Comparison of ENCODE assay signal across 15 cellular contexts in the genomic region with DNA sequence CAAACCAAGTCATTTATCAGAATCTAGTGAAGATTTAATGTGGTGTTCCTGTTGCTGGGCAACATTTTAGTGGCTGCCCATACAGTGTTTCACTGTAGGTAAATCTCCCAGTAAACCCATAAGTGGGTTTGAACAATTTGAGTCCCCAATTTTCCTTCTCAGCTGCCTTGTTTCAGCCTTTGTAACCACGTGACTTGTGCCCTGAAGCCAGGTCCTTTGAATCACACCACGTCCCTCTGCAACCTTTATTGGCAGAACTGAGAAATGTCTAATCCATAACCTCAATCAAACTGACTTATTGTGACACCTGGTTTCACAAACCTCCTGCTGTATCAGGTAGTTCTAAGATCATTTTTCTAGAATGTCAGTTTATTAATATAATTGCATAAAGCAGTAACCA. TPM values are rescaled to one million over a fixed set of nuclear protein-coding genes. Genes with fewer than 3 reads are reported as not detected.
A peak's percentile ranks its signal among the peaks of the same experiment; 100 is the strongest.
DNase-seq lines count a peak whose midpoint lies in the region; ATAC-seq, FAIRE-seq and TF ChIP-seq lines count a peak whose summit lies in the region.
"Had no signal": no experiment of that assay in that cellular context is flagged by ENCODE, and none has a peak within 500 bp of the region (broad histone marks: within the 10 kb centered on the region; RNA-seq: fewer than 3 reads in every experiment).

No MANE protein-coding gene starts in this region.

- peaks cover 81% of the 10 kb centered on the region for H3K4me1 Mint-ChIP-seq in endothelial cell (ENCODE audit: unreplicated experiment)
- H3K4me1 Mint-ChIP-seq in MCF 10A (ENCODE audit: insufficient read depth, unreplicated experiment): peaks cover 15% of the 10 kb centered on the region

- intact Hi-C loops in right lobe of liver (cut with DNase I) (no loop called here), HepG2 (cut with micrococcal nuclease; ENCODE audit: unreplicated experiment) (no loop called here), MCF 10A (cut with micrococcal nuclease) (no loop called here)

- TF ChIP-seq RAD21 in HepG2 (CRISPR knock-in tag; IDR thresholded peaks at IDR 0.05): no peak

- peaks cover 44% of the 10 kb centered on the region for H4K20me1 ChIP-seq in HepG2 (ENCODE audit: insufficient read depth, low read length)

- H3K4me3 Mint-ChIP-seq in endothelial cell (ENCODE audit: unreplicated experiment): no peak overlapping the region
- H3K4me3 Mint-ChIP-seq in MCF 10A (ENCODE audit: unreplicated experiment): no peak overlapping the region

- peak in 1 of 3 donors; percentile 51 for DNase-seq in right lobe of liver
- no peak for DNase-seq in HepG2 (ENCODE audit: low spot score)
- DNase-seq in NCI-H1105 treated with DMSO at 0.1 percent for 48 hours (lab: John Stamatoyannopoulos, UW): peak; percentile 41
- no peak for DNase-seq in endothelial cell (ENCODE audit: low spot score)
- DNase-seq in G401 (ENCODE audit: low spot score): no peak
- DNase-seq in EL: no peak
- no peak for DNase-seq in MCF 10A (ENCODE audit: unreplicated experiment)
- DNase-seq: Caco-2, DMS153, HCEC 1CT, KBM-7, NCI-H187 treated with DMSO at 0.1 percent for 48 hours, NCI-H774, PC-9, SJCRH30 had no signal

- FAIRE-seq in HepG2 (lab: Jason Lieb, UNC): no peak

- POLR2A ChIA-PET in HepG2 (lab: Yijun Ruan, JAX): no interaction called here
- POLR2A ChIA-PET in MCF 10A (lab: Yijun Ruan, JAX): interaction anchor here (0.6 to 2.0 kb wide), 2 partner anchors 9 to 420 kb away, joined by 3 to 5 read pairs; no protein-coding TSS in a partner anchor

- no peak for TF ChIP-seq EP300 in HepG2 (IDR thresholded peaks at IDR 0.05; ENCODE audit: low read depth in 2 of 2, low read length in 2 of 2)
- TF ChIP-seq EP300 in HepG2 (CRISPR knock-in tag; IDR thresholded peaks at IDR 0.05; ENCODE audit: borderline replicate concordance): no peak

- H3K4me2 ChIP-seq in HepG2 (ENCODE audit: low read depth, low read length): no peak overlapping the region
- H3K4me2 ChIP-seq: PC-9 had no signal

- H3K4me1 ChIP-seq in right lobe of liver: peaks cover 0 to 23% (median 6%) of the 10 kb centered on the region in 4 donors
- H3K4me1 ChIP-seq in HepG2 (ENCODE audit: insufficient read depth, low read length): no peaks in the 10 kb centered on the region; the same call in 1 of the 2 replicates

- no peaks in the 10 kb centered on the region for H3K9me3 ChIP-seq in right lobe of liver
- H3K9me3 ChIP-seq in HepG2 (ENCODE audit: low read length): no peaks in the 10 kb centered on the region

- in situ Hi-C loops in HepG2 (cut with HindIII; ENCODE audit: extremely low pct_ligation_motif_present, low pct_unique_long_range_greater_than_20kb) (no loop called here), G401 (cut with HindIII; ENCODE audit: low sequenced_read_pairs) (no loop called here)

- H3K27ac Mint-ChIP-seq in endothelial cell (ENCODE audit: unreplicated experiment) (peak overlapping the region; percentile 97), MCF 10A (ENCODE audit: low read depth, unreplicated experiment) (no peak overlapping the region)

- H3K9ac ChIP-seq in HepG2 (ENCODE audit: insufficient read depth, low read depth, low read length): no peak overlapping the region

- H3K27me3 ChIP-seq in right lobe of liver: no peaks in the 10 kb centered on the region
- no peaks in the 10 kb centered on the region for H3K27me3 ChIP-seq in HepG2 (ENCODE audit: control insufficient read depth in 1 of 2, insufficient read depth in 2 of 2, low read length in 2 of 2)
- H3K27me3 ChIP-seq: SJCRH30 had no signal

- BruUV-seq in HepG2 (replicated peaks; lab: Mats Ljungman, UMichigan): no TSS peak
- no TSS peak for BruUV-seq in MCF 10A (replicated peaks; lab: Mats Ljungman, UMichigan)

- no peak for TF ChIP-seq POLR2A in right lobe of liver (IDR thresholded peaks at IDR 0.05)
- no peak for TF ChIP-seq POLR2A in HepG2 (IDR thresholded peaks at IDR 0.05; ENCODE audit: insufficient read depth in 1 of 2, low read depth in 2 of 2, low read length in 2 of 2)

- WGBS in right lobe of liver (ENCODE audit: insufficient coverage, low coverage, low lambda C conversion rate, missing lambda C conversion rate): 50% methylated on average over 2 of the region's 2 CpGs
- WGBS in HepG2 (ENCODE audit: low lambda C conversion rate): 100% methylated on average over 2 of the region's 2 CpGs

- peaks cover 44% of the 10 kb centered on the region for H3K36me3 Mint-ChIP-seq in endothelial cell (ENCODE audit: low read depth, unreplicated experiment)
- H3K36me3 Mint-ChIP-seq in MCF 10A (ENCODE audit: insufficient read depth, unreplicated experiment): peaks cover 30% of the 10 kb centered on the region

- peaks cover 10% of the 10 kb centered on the region for H3K27me3 Mint-ChIP-seq in endothelial cell (ENCODE audit: unreplicated experiment)
- no peaks in the 10 kb centered on the region for H3K27me3 Mint-ChIP-seq in MCF 10A (ENCODE audit: insufficient read depth, unreplicated experiment)

- no peak for TF ChIP-seq CTCF in right lobe of liver (IDR thresholded peaks at IDR 0.05)
- no peak for TF ChIP-seq CTCF in HepG2 (CRISPR knock-in tag; IDR thresholded peaks at IDR 0.05)
- TF ChIP-seq CTCF in endothelial cell (IDR thresholded peaks at IDR 0.05; ENCODE audit: unreplicated experiment): no peak
- TF ChIP-seq CTCF in MCF 10A (IDR thresholded peaks at IDR 0.05; ENCODE audit: unreplicated experiment): no peak

- CTCF ChIA-PET in HepG2 (lab: Yijun Ruan, JAX; ENCODE audit: low intra/inter-chr PET ratio, low total read pairs) (no interaction called here), MCF 10A (lab: Yijun Ruan, JAX) (no interaction called here)

- H3K4me3 ChIP-seq in right lobe of liver: no peak overlapping the region
- no peak overlapping the region for H3K4me3 ChIP-seq in HepG2 (replicated peaks in 1 of 3; ENCODE audit: insufficient read depth in 1 of 3, low read depth in 2 of 3, low read length in 3 of 3)
- H3K4me3 ChIP-seq: PC-9, SJCRH30 had no signal

- no peak overlapping the region for H3K27ac ChIP-seq in right lobe of liver
- H3K27ac ChIP-seq in HepG2 (ENCODE audit: extremely low read length, insufficient read depth, low read length): no peak overlapping the region
- H3K27ac ChIP-seq: PC-9, SJCRH30 had no signal

- H3K36me3 ChIP-seq in right lobe of liver: peaks cover 0 to 10% (median 2%) of the 10 kb centered on the region in 4 donors
- peaks cover 8 to 29% of the 10 kb centered on the region in 2 experiments for H3K36me3 ChIP-seq in HepG2 (replicated peaks in 1 of 2; ENCODE audit: control insufficient read depth in 1 of 2, insufficient read depth in 2 of 2, low read length in 2 of 2)

- peak in 3 of 4 donors; percentile 41 to 83 (median 73) for ATAC-seq in right lobe of liver
- ATAC-seq in HepG2: no peak

- H3K9me3 Mint-ChIP-seq in endothelial cell (ENCODE audit: unreplicated experiment) (no peaks in the 10 kb centered on the region), MCF 10A (ENCODE audit: unreplicated experiment) (peaks cover 5% of the 10 kb centered on the region)

- peaks cover 76% of the 10 kb centered on the region for H3K79me2 ChIP-seq in HepG2 (ENCODE audit: insufficient read depth, low read length)

- H2AFZ ChIP-seq in HepG2 (ENCODE audit: low read length): no peak overlapping the region
- H2AFZ ChIP-seq: PC-9 had no signal

TF ChIP-seq in HepG2, 621 proteins besides CTCF, POLR2A, EP300 and RAD21 (continues in another document):
- TF ChIP-seq, protein P1, sequence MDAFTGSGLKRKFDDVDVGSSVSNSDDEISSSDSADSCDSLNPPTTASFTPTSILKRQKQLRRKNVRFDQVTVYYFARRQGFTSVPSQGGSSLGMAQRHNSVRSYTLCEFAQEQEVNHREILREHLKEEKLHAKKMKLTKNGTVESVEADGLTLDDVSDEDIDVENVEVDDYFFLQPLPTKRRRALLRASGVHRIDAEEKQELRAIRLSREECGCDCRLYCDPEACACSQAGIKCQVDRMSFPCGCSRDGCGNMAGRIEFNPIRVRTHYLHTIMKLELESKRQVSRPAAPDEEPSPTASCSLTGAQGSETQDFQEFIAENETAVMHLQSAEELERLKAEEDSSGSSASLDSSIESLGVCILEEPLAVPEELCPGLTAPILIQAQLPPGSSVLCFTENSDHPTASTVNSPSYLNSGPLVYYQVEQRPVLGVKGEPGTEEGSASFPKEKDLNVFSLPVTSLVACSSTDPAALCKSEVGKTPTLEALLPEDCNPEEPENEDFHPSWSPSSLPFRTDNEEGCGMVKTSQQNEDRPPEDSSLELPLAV (CRISPR knock-in tag; conservative IDR thresholded peaks at IDR 0.05; ENCODE audit: low read depth): no peak

RNA-seq across cellular contexts. Expression of a gene that starts 30.1 kb away (rescaled TPM):
- total RNA-seq in right lobe of liver: 100 to 1,000 TPM in 5 of 6 experiments, 10 to 100 TPM in 1; 77.5 to 150 (median 126) TPM
- total RNA-seq in HepG2 (2016; rRNA removed; fragmentation: Illumina TruSeq; extraction: Trizol): 170 and 182 TPM in 2 replicates
- total RNA-seq in HepG2 (2016; cell fraction: cytosol; rRNA removed; fragmentation: Illumina TruSeq; extraction: Trizol; ENCODE audit: low read depth): 34.5 and 40.2 TPM in 2 replicates
- 155 and 182 TPM in 2 replicates for total RNA-seq in HepG2 (2016; cell fraction: insoluble cytoplasmic fraction; rRNA removed; fragmentation: Illumina TruSeq; extraction: Trizol)
- 84.3 and 94.4 TPM in 2 replicates for total RNA-seq in HepG2 (2016; cell fraction: membrane; rRNA removed; fragmentation: Illumina TruSeq; extraction: Trizol)
- total RNA-seq in HepG2 (2016; cell fraction: nucleus; rRNA removed; fragmentation: Illumina TruSeq; extraction: Trizol): 172 and 175 TPM in 2 replicates
- 110 and 126 TPM in 2 replicates for polyA plus RNA-seq in HepG2 (2011; rRNA removed)
- 131 and 133 TPM in 2 replicates for polyA plus RNA-seq in HepG2 (2011; cell fraction: cytosol; rRNA removed)
- polyA plus RNA-seq in HepG2 (2011; cell fraction: nucleus; rRNA removed): 69.2 and 72.7 TPM in 2 replicates
- 165 and 216 TPM in 2 replicates for polyA plus RNA-seq in HepG2 (2012)
- polyA plus RNA-seq in HepG2 (2016; cell fraction: cytosol; fragmentation: Illumina TruSeq; extraction: Trizol; ENCODE audit: low read depth): 22.2 and 26.2 TPM in 2 replicates
- polyA plus RNA-seq in HepG2 (2016; cell fraction: insoluble cytoplasmic fraction; fragmentation: Illumina TruSeq; extraction: Trizol; ENCODE audit: low read depth): 124 and 140 TPM in 2 replicates
- 49.9 and 61.8 TPM in 2 replicates for polyA plus RNA-seq in HepG2 (2016; cell fraction: membrane; fragmentation: Illumina TruSeq; extraction: Trizol; ENCODE audit: low read depth)
- polyA plus RNA-seq in HepG2 (2016; cell fraction: nucleus; fragmentation: Illumina TruSeq; extraction: Trizol; ENCODE audit: insufficient read depth, low read depth): 108 TPM in 2 replicates
- 268 and 294 TPM in 2 replicates for polyA minus RNA-seq in HepG2 (2011; rRNA and poly(A)+ RNA removed; ENCODE audit: low replicate concordance)
- polyA minus RNA-seq in HepG2 (2011; cell fraction: cytosol; rRNA and poly(A)+ RNA removed): 168 and 188 TPM in 2 replicates
- 266 and 305 TPM in 2 replicates for polyA minus RNA-seq in HepG2 (2011; cell fraction: nucleus; rRNA and poly(A)+ RNA removed)
- 375 TPM for total RNA-seq in endothelial cell (ENCODE audit: unreplicated experiment)
- 92.4 and 98.0 TPM in 2 replicates for total RNA-seq in G401 (2014; rRNA removed; shearing (Covaris generic))
- total RNA-seq in MCF 10A (2022): 291 and 297 TPM in 2 replicates
